ENCODE assay signal across 8 cellular contexts in the genomic region with DNA sequence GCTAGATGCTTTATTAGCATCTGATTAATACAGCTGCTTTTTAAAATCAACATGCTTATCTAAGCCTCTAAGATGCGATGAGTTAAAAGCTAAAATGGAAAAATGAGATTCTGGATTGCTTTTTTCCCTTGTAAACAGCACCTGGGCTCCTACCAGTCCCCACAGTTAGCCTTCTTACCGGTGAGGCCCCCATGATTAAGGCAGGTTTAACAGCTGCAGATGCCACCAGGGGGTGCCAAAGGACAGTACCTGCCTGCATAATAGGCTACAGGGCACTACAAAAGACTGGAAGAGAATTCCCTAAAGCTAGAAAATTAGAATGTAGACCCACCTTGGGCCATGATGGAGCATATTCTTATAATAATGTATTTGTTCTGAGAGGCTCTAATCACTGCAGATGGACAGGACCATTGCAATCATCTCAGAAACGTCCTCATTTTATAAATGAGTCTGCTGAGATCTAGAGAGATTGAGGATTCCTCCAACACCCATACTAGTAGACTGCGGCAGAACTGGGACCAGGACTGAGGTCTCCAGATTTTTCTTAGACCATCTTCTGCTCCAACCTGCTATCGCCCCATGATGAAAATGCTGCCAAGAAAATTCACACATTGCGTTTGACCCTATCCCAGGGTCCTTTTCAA.
DNase-seq lines count a peak whose midpoint lies in the region; ATAC-seq and TF ChIP-seq lines count a peak whose summit lies in the region.

No MANE protein-coding gene starts in this region.

- no peaks in the 10 kb centered on the region for H3F3A ChIP-seq in DOHH2 (ENCODE audit: control insufficient read depth, insufficient read depth)

- no peaks in the 10 kb centered on the region for H4K20me1 ChIP-seq in DOHH2 (ENCODE audit: control insufficient read depth, insufficient read depth, low read depth, low read length)

- DNase-seq in HUDEP-2 (lab: John Stamatoyannopoulos, UW; ENCODE audit: unreplicated experiment in 76 of 76) (peak in 70 of 76 experiments; percentile 11 to 84 (median 63)), RKO (ENCODE audit: low spot score) (peak; percentile 61), pons (ENCODE audit: low spot score) (peak; percentile 54)
- peak; percentile 8 to 15 for DNase-seq in activated T-helper 1 cell treated with anti-CD3 and anti-CD28 coated beads, Interleukin-2, amount 50 U/mL, for 16 hours (ENCODE audit: low read depth in 1 of 2, low spot score in 1 of 2)

- no peaks in the 10 kb centered on the region for H3K36me3 ChIP-seq in DOHH2 (ENCODE audit: control insufficient read depth, low read length)
- H3K36me3 ChIP-seq in gastroesophageal sphincter: no peaks in the 10 kb centered on the region

- TF ChIP-seq CTCF in DOHH2 (IDR thresholded peaks at IDR 0.05; ENCODE audit: low read depth, low read length, poor library complexity, severe bottlenecking) (peak; percentile 77), gastroesophageal sphincter (IDR thresholded peaks at IDR 0.05) (peak; percentile 44 to 79 (median 48))

- no peak overlapping the region for H3K4me3 ChIP-seq in DOHH2 (ENCODE audit: low read length)
- no peak overlapping the region for H3K4me3 ChIP-seq in gastroesophageal sphincter

- peaks cover 13% of the 10 kb centered on the region; the same call in 1 of the 2 replicates for H3K27me3 ChIP-seq in DOHH2 (ENCODE audit: control insufficient read depth, low read length)
- no peaks in the 10 kb centered on the region for H3K27me3 ChIP-seq in gastroesophageal sphincter

- H3K79me2 ChIP-seq in DOHH2 (ENCODE audit: control insufficient read depth, low read length): no peaks in the 10 kb centered on the region

- H3K9me3 ChIP-seq in DOHH2 (ENCODE audit: control insufficient read depth, insufficient read depth, low read length): no peaks in the 10 kb centered on the region
- no peaks in the 10 kb centered on the region for H3K9me3 ChIP-seq in gastroesophageal sphincter

- 61 to 74% methylated on average over 5 of the region's 6 CpGs for WGBS in gastroesophageal sphincter (ENCODE audit: low coverage in 1 of 2), 2 donors

- no peak for TF ChIP-seq POLR2A in gastroesophageal sphincter (IDR thresholded peaks at IDR 0.05)

- no peak for TF ChIP-seq EP300 in gastroesophageal sphincter (IDR thresholded peaks at IDR 0.05)

- no peaks in the 10 kb centered on the region for H3K4me1 ChIP-seq in DOHH2 (ENCODE audit: control insufficient read depth, low read length)
- peaks cover 0 to 3% (median 0%) of the 10 kb centered on the region in 3 donors for H3K4me1 ChIP-seq in gastroesophageal sphincter

- H3K9me2 ChIP-seq in DOHH2 (replicated peaks; ENCODE audit: control insufficient read depth, low read length): no peaks in the 10 kb centered on the region

- H3K4me2 ChIP-seq in DOHH2 (ENCODE audit: low read length): no peak overlapping the region

- peak; percentile 89 for ATAC-seq in GM21423 (IDR thresholded peaks at IDR 0.05; ENCODE audit: unreplicated experiment)
- ATAC-seq in gastroesophageal sphincter: peak; percentile 68
- ATAC-seq in GM21360 (IDR thresholded peaks at IDR 0.05; ENCODE audit: unreplicated experiment): no peak

- H3K27ac ChIP-seq in DOHH2 (ENCODE audit: low read depth, low read length) (no peak overlapping the region), gastroesophageal sphincter (no peak overlapping the region)

Comparison
In these comparisons a context has a peak if more than half of its experiments do, and no peak if none do; other contexts are left out.
1. DNase-seq: peak in every context shown above with its lines; median percentile 63 in HUDEP-2; 61 in RKO; 54 in pons; 12 in activated T-helper 1 cell treated with anti-CD3 and anti-CD28 coated beads, Interleukin-2, amount 50 U/mL, for 16 hours.